1 cellular context compared by ENCODE assay signal in the genomic region with DNA sequence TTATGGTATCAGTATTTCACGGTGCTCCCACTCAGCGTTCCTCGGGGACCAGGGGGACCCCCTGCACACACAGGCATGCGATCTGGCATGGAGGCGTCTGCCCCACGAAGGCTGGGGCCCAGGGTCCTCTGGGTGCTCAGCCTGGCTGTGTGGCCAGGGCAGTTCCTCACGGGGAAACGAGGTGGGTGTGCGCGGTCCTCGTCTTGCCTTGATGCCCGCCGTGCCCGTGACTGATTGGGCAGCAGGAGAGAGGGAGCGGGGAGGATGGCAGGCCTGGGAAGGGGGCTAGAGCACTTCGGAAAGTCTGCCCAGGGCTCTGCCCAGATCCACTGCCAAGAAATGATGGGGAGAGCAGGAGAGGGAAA.
TF ChIP-seq lines count a peak whose summit lies in the region.

No MANE protein-coding gene starts in this region.

TF ChIP-seq in IMR-90, 13 proteins besides CTCF, POLR2A, EP300 and RAD21:
- TF ChIP-seq RCOR1 (IDR thresholded peaks at IDR 0.05; ENCODE audit: insufficient replicate concordance, low read length) (no peak), RFX5 (IDR thresholded peaks at IDR 0.05; ENCODE audit: low read depth, low read length) (no peak), MAFK (IDR thresholded peaks at IDR 0.05; ENCODE audit: low read depth, low read length) (no peak), FOS (IDR thresholded peaks at IDR 0.05; ENCODE audit: low read depth, low read length) (no peak), NFE2L2 (IDR thresholded peaks at IDR 0.05; ENCODE audit: low read depth, low read length) (no peak), SMC3 (IDR thresholded peaks at IDR 0.05; ENCODE audit: low read depth, low read length) (no peak), MXI1 (IDR thresholded peaks at IDR 0.05; ENCODE audit: borderline replicate concordance, low read depth, low read length) (no peak), CEBPB (IDR thresholded peaks at IDR 0.05; ENCODE audit: low read depth, low read length) (no peak)
- TF ChIP-seq, protein P1, sequence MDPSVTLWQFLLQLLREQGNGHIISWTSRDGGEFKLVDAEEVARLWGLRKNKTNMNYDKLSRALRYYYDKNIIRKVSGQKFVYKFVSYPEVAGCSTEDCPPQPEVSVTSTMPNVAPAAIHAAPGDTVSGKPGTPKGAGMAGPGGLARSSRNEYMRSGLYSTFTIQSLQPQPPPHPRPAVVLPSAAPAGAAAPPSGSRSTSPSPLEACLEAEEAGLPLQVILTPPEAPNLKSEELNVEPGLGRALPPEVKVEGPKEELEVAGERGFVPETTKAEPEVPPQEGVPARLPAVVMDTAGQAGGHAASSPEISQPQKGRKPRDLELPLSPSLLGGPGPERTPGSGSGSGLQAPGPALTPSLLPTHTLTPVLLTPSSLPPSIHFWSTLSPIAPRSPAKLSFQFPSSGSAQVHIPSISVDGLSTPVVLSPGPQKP (IDR thresholded peaks at IDR 0.05; ENCODE audit: borderline replicate concordance, low read depth, low read length): no peak
- TF ChIP-seq, protein P2, sequence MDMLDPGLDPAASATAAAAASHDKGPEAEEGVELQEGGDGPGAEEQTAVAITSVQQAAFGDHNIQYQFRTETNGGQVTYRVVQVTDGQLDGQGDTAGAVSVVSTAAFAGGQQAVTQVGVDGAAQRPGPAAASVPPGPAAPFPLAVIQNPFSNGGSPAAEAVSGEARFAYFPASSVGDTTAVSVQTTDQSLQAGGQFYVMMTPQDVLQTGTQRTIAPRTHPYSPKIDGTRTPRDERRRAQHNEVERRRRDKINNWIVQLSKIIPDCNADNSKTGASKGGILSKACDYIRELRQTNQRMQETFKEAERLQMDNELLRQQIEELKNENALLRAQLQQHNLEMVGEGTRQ (IDR thresholded peaks at IDR 0.05; ENCODE audit: low read depth, low read length): no peak
